20 cellular contexts compared by ENCODE assay signal in genomic region chr14:85482549-85482948, GRCh38. TPM values are rescaled to one million over a fixed set of nuclear protein-coding genes. Genes with fewer than 3 reads are reported as not detected.
DNase-seq lines count a peak whose midpoint lies in the region; ATAC-seq, FAIRE-seq and TF ChIP-seq lines count a peak whose summit lies in the region.
"Had no signal": no experiment of that assay in that cellular context is flagged by ENCODE, and none has a peak within 500 bp of the region (broad histone marks: within the 10 kb centered on the region; RNA-seq: fewer than 3 reads in every experiment).

No MANE protein-coding gene starts in this region.

- peak; percentile 13 for FAIRE-seq in islet of Langerhans (lab: Jason Lieb, UNC)
- FAIRE-seq: GM19239 had no signal

- intact Hi-C loops in upper lobe of right lung (cut with DNase I): no loop called here

- no peak overlapping the region for H3K4me3 ChIP-seq in upper lobe of right lung
- H3K4me3 ChIP-seq: SJCRH30 had no signal

- no peak overlapping the region for H3K27ac ChIP-seq in upper lobe of right lung
- H3K27ac ChIP-seq: KMS-11, SJCRH30 had no signal

- H3K4me1 ChIP-seq in upper lobe of right lung: no peaks in the 10 kb centered on the region
- H3K4me1 ChIP-seq: SJCRH30 had no signal

- ATAC-seq in upper lobe of right lung: peak; percentile 32
- ATAC-seq in GM21447 (IDR thresholded peaks at IDR 0.05; ENCODE audit: unreplicated experiment): no peak

- TF ChIP-seq CTCF in upper lobe of right lung (IDR thresholded peaks at IDR 0.05) (no peak), GM20000 (IDR thresholded peaks at IDR 0.05; ENCODE audit: extremely low read depth, missing control alignments) (no peak)

- DNase-seq in HuH-7 (ENCODE audit: low spot score): peak; percentile 46
- peak; percentile 41 for DNase-seq in mucosa of gallbladder (ENCODE audit: low spot score)
- DNase-seq in upper lobe of right lung: no peak
- DNase-seq in T-helper 9 cell: no peak
- DNase-seq in glomerular visceral epithelial cell (ENCODE audit: extremely low spot score): no peak
- DNase-seq in GM20000 (ENCODE audit: low spot score): no peak
- DNase-seq: ACHN, C1 segment of cervical spinal cord, DMS 273 treated with DMSO at 0.1 percent for 48 hours, GDM1, GOT3, MV-4-11, NCI-H1694 treated with DMSO at 0.1 percent for 48 hours, NCI-H2227 treated with DMSO at 0.1 percent for 48 hours, NCI-H510A treated with DMSO at 0.1 percent for 48 hours, SJCRH30 had no signal

- no peaks in the 10 kb centered on the region for H3K27me3 ChIP-seq in upper lobe of right lung
- H3K27me3 ChIP-seq: SJCRH30 had no signal

- no peaks in the 10 kb centered on the region for H3K9me3 ChIP-seq in upper lobe of right lung

- H3K36me3 ChIP-seq in upper lobe of right lung: no peaks in the 10 kb centered on the region
- H3K36me3 ChIP-seq: SJCRH30 had no signal

RNA-seq across cellular contexts. Expression of gene FLRT2, which starts 47.4 kb away (rescaled TPM):
- total RNA-seq in mucosa of gallbladder (20.5 TPM), upper lobe of right lung (13.3 TPM)

Comparison
In these comparisons a context has a peak if more than half of its experiments do, and no peak if none do; other contexts are left out.
1. DNase-seq: peak in HuH-7 (single experiment) and mucosa of gallbladder (single experiment); none in upper lobe of right lung (single experiment), T-helper 9 cell (single experiment), glomerular visceral epithelial cell (single experiment) and GM20000 (single experiment).